ENCODE assay signal across 13 cellular contexts in the genomic region with DNA sequence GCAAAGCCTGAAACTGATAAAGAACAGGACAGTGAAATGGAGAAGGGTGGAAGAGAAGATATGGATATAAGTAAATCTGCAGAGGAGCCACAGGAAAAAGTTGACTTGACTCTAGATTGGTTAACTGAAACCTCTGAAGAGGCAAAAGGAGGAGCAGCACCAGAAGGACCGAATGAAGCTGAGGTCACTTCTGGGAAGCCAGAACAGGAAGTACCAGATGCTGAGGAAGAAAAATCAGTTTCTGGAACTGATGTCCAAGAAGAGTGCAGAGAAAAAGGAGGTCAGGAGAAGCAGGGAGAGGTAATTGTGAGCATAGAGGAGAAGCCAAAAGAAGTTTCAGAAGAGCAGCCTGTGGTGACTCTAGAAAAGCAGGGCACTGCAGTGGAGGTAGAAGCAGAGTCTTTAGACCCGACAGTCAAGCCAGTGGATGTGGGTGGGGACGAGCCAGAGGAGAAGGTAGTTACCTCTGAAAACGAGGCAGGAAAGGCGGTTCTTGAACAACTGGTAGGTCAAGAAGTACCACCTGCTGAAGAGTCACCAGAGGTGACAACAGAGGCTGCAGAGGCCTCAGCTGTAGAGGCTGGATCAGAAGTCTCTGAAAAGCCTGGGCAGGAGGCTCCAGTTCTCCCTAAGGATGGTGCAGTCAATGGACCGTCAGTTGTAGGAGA. TPM values are rescaled to one million over a fixed set of nuclear protein-coding genes. Genes with fewer than 3 reads are reported as not detected.
DNase-seq lines count a peak whose midpoint lies in the region; ATAC-seq and TF ChIP-seq lines count a peak whose summit lies in the region.
"Had no signal": no experiment of that assay in that cellular context is flagged by ENCODE, and none has a peak within 500 bp of the region (broad histone marks: within the 10 kb centered on the region; RNA-seq: fewer than 3 reads in every experiment).

No MANE protein-coding gene starts in this region.

- DNase-seq in CD4-positive, alpha-beta memory T cell, result no peak
- no peak for DNase-seq in activated CD8-positive, alpha-beta T cell treated with anti-CD3 and anti-CD28 coated beads for 36 hours
- no peak for DNase-seq in left ventricle myocardium superior
- no peak for DNase-seq in cortex of kidney (lab: John Stamatoyannopoulos, UW)
- DNase-seq in dermis blood vessel endothelial cell, result no peak
- DNase-seq: activated effector memory CD4-positive, alpha-beta T cell treated with Interleukin-2 at 50 U/mL for 16 hours; COR-L47; HCEC 1CT had no signal

- CTCF ChIA-PET in CD4-positive, alpha-beta memory T cell (lab: Charles Lee; ENCODE audit: partially characterized antibody), result no interaction called here
- CTCF ChIA-PET in activated CD8-positive, alpha-beta T cell treated with anti-CD3 and anti-CD28 coated beads for 36 hours (lab: Charles Lee), result interaction anchor here (0.6 kb wide), 1 partner anchor 442 kb away, joined by 3 read pairs; no protein-coding TSS in a partner anchor

- peaks cover 17 to 44% (median 30%) of the 10 kb centered on the region in 4 donors for H3K4me1 Mint-ChIP-seq in CD4-positive, alpha-beta memory T cell
- H3K4me1 Mint-ChIP-seq in activated CD8-positive, alpha-beta T cell treated with anti-CD3 and anti-CD28 coated beads for 36 hours (ENCODE audit: low read depth), result peaks cover 18% of the 10 kb centered on the region

- H3K9ac ChIP-seq in BLaER1, result no peak overlapping the region

- peak overlapping the region; percentile 20 to 93 (median 70) for H3K27ac Mint-ChIP-seq in CD4-positive, alpha-beta memory T cell
- H3K27ac Mint-ChIP-seq in activated CD8-positive, alpha-beta T cell treated with anti-CD3 and anti-CD28 coated beads for 36 hours, result peak overlapping the region; percentile 52

- no peak for ATAC-seq in activated CD8-positive, alpha-beta T cell treated with anti-CD3 and anti-CD28 coated beads for 36 hours
- peak; percentile 44 for ATAC-seq in left ventricle myocardium superior
- no peak for ATAC-seq in GM19463 (IDR thresholded peaks at IDR 0.05; ENCODE audit: unreplicated experiment)
- no peak for ATAC-seq in activated CD4-positive, CD25-positive, alpha-beta regulatory T cell treated with anti-CD3 and anti-CD28 coated beads, Interleukin-2, amount 50 U/mL, for 24 hours
- ATAC-seq: left lobe of liver had no signal

- H3K4me2 ChIP-seq in BLaER1, result no peak overlapping the region; the same call in 1 of the 2 replicates

- H3K27me3 ChIP-seq in BLaER1, result no peaks in the 10 kb centered on the region
- H3K27me3 ChIP-seq in CD4-positive, alpha-beta memory T cell (ENCODE audit: insufficient read depth, low read length), result no peaks in the 10 kb centered on the region
- H3K27me3 ChIP-seq: cardiac muscle cell had no signal

- no peak overlapping the region for H3K4me3 ChIP-seq in BLaER1
- no peak overlapping the region for H3K4me3 ChIP-seq in CD4-positive, alpha-beta memory T cell (ENCODE audit: low read length in 2 of 2)
- H3K4me3 ChIP-seq: cardiac muscle cell had no signal

- TF ChIP-seq CTCF in activated CD8-positive, alpha-beta T cell treated with anti-CD3 and anti-CD28 coated beads for 36 hours (IDR thresholded peaks at IDR 0.05), result no peak

- H3K9me3 Mint-ChIP-seq in CD4-positive, alpha-beta memory T cell, result no peaks in the 10 kb centered on the region
- no peaks in the 10 kb centered on the region for H3K9me3 Mint-ChIP-seq in activated CD8-positive, alpha-beta T cell treated with anti-CD3 and anti-CD28 coated beads for 36 hours

- H3K27me3 Mint-ChIP-seq in CD4-positive, alpha-beta memory T cell, result no peaks in the 10 kb centered on the region
- H3K27me3 Mint-ChIP-seq in activated CD8-positive, alpha-beta T cell treated with anti-CD3 and anti-CD28 coated beads for 36 hours, result no peaks in the 10 kb centered on the region

- peaks cover 100% of the 10 kb centered on the region for H3K36me3 ChIP-seq in BLaER1
- peaks cover 46% of the 10 kb centered on the region for H3K36me3 ChIP-seq in CD4-positive, alpha-beta memory T cell (ENCODE audit: insufficient read depth, low read length)

- no peaks in the 10 kb centered on the region for H3K9me3 ChIP-seq in BLaER1
- no peaks in the 10 kb centered on the region for H3K9me3 ChIP-seq in CD4-positive, alpha-beta memory T cell (ENCODE audit: control insufficient read depth in 1 of 2, low read length in 2 of 2)

- intact Hi-C loops in CD4-positive, alpha-beta memory T cell (cut with micrococcal nuclease), result no loop called here
- intact Hi-C loops in activated CD8-positive, alpha-beta T cell treated with anti-CD3 and anti-CD28 coated beads for 36 hours (cut with micrococcal nuclease), result no loop called here
- intact Hi-C loops in left ventricle myocardium superior (cut with micrococcal nuclease), result no loop called here

- H4K20me1 ChIP-seq in BLaER1, result peaks cover 98% of the 10 kb centered on the region

- H3K27ac ChIP-seq in BLaER1, result peak overlapping the region; percentile 23; the same call in 1 of the 2 replicates
- no peak overlapping the region for H3K27ac ChIP-seq in CD4-positive, alpha-beta memory T cell (ENCODE audit: low read depth, low read length)

- H3K36me3 Mint-ChIP-seq in CD4-positive, alpha-beta memory T cell, result peaks cover 42 to 71% of the 10 kb centered on the region in 2 donors
- H3K36me3 Mint-ChIP-seq in activated CD8-positive, alpha-beta T cell treated with anti-CD3 and anti-CD28 coated beads for 36 hours (ENCODE audit: low read depth), result peaks cover 56% of the 10 kb centered on the region

- H3K4me1 ChIP-seq in BLaER1, result peaks cover 22% of the 10 kb centered on the region
- peaks cover 9% of the 10 kb centered on the region for H3K4me1 ChIP-seq in CD4-positive, alpha-beta memory T cell (ENCODE audit: insufficient read depth, low read length)

- peak overlapping the region in 3 of 8 donors; percentile 21 to 30 (median 22) for H3K4me3 Mint-ChIP-seq in CD4-positive, alpha-beta memory T cell
- H3K4me3 Mint-ChIP-seq in activated CD8-positive, alpha-beta T cell treated with anti-CD3 and anti-CD28 coated beads for 36 hours, result no peak overlapping the region

- POLR2A ChIA-PET in CD4-positive, alpha-beta memory T cell (lab: Charles Lee; ENCODE audit: partially characterized antibody), result interaction anchor here (0.6 to 1.2 kb wide), 3 partner anchors 21 to 948 kb away, joined by 3 to 4 read pairs (median 3); a partner anchor contains a TSS
- POLR2A ChIA-PET in activated CD8-positive, alpha-beta T cell treated with anti-CD3 and anti-CD28 coated beads for 36 hours (lab: Charles Lee), result interaction anchor here (1.0 to 3.9 kb wide), 4 partner anchors 16 to 23 kb away, joined by 3 to 15 read pairs (median 4); a partner anchor contains a TSS

RNA-seq across cellular contexts. Expression of a gene that starts 16.3 kb away (rescaled TPM):
- total RNA-seq in CD4-positive, alpha-beta memory T cell, result 1 to 10 TPM; 7.6 to 8.3 TPM
- under 1 TPM in 1 of 2 donors, not detected in 1; 0.25 TPM for polyA plus RNA-seq in CD4-positive, alpha-beta memory T cell
- total RNA-seq in activated CD8-positive, alpha-beta T cell treated with anti-CD3 and anti-CD28 coated beads for 36 hours, result 1 to 10 TPM; 1.7 to 1.9 TPM
- total RNA-seq in left ventricle myocardium superior (0.64 TPM), dermis blood vessel endothelial cell (1.2 and 1.6 TPM in 2 replicates)

RNA-seq across cellular contexts. Expression of a gene that starts 23.7 kb away (rescaled TPM):
- 10 to 100 TPM; 93.7 to 93.9 TPM for total RNA-seq in CD4-positive, alpha-beta memory T cell
- polyA plus RNA-seq in CD4-positive, alpha-beta memory T cell, result 10 to 100 TPM; 57.1 to 87.1 TPM
- 100 to 1,000 TPM; 227 to 246 TPM for total RNA-seq in activated CD8-positive, alpha-beta T cell treated with anti-CD3 and anti-CD28 coated beads for 36 hours
- total RNA-seq in left ventricle myocardium superior (29.5 TPM), dermis blood vessel endothelial cell (88.2 and 114 TPM in 2 replicates)

RNA-seq across cellular contexts. Expression of a gene that starts 56.9 kb away (rescaled TPM):
- total RNA-seq in CD4-positive, alpha-beta memory T cell, result 10 to 100 TPM; 84.3 to 89.8 TPM
- polyA plus RNA-seq in CD4-positive, alpha-beta memory T cell, result 100 to 1,000 TPM in 1 of 2 donors, 10 to 100 TPM in 1; 94.6 to 124 TPM
- total RNA-seq in activated CD8-positive, alpha-beta T cell treated with anti-CD3 and anti-CD28 coated beads for 36 hours, result 100 to 1,000 TPM; 184 to 186 TPM
- total RNA-seq in left ventricle myocardium superior (43.2 TPM), dermis blood vessel endothelial cell (141 and 232 TPM in 2 replicates)
